ENCODE assay signal across 10 cellular contexts in genomic region chr11:13883042-13883441, GRCh38.
A peak's percentile ranks its signal among the peaks of the same experiment; 100 is the strongest.
DNase-seq lines count a peak whose midpoint lies in the region; ATAC-seq, FAIRE-seq and TF ChIP-seq lines count a peak whose summit lies in the region.
"Had no signal": no experiment of that assay in that cellular context is flagged by ENCODE, and none has a peak within 500 bp of the region (broad histone marks: within the 10 kb centered on the region; RNA-seq: fewer than 3 reads in every experiment).

No MANE protein-coding gene starts in this region.

- peak; percentile 62 for ATAC-seq in GM18870 (IDR thresholded peaks at IDR 0.05; ENCODE audit: unreplicated experiment)
- ATAC-seq in HG03159 (IDR thresholded peaks at IDR 0.05; ENCODE audit: unreplicated experiment) = peak; percentile 83

- no peaks in the 10 kb centered on the region for H3K9me3 ChIP-seq in Karpas-422 (ENCODE audit: low read length)
- no peaks in the 10 kb centered on the region for H3K9me3 ChIP-seq in WERI-Rb-1 (ENCODE audit: severe bottlenecking)

- FAIRE-seq in GM19239 (lab: Jason Lieb, UNC) = no peak

- H3K4me1 ChIP-seq in Karpas-422 (ENCODE audit: low read length) = no peaks in the 10 kb centered on the region
- H3K4me1 ChIP-seq: BLaER1 treated with 17β-estradiol and CSF1 and Interleukin-3, amounts not matched to agents 10 nM and 100 nM had no signal

- H3K9ac ChIP-seq in Karpas-422 (ENCODE audit: low read length) = no peak overlapping the region
- H3K9ac ChIP-seq: BLaER1 treated with 17β-estradiol and CSF1 and Interleukin-3, amounts not matched to agents 10 nM and 100 nM had no signal

- H3K4me2 ChIP-seq in Karpas-422 (ENCODE audit: low read depth, low read length, poor library complexity, severe bottlenecking) = no peak overlapping the region
- H3K4me2 ChIP-seq: BLaER1 treated with 17β-estradiol and CSF1 and Interleukin-3, amounts not matched to agents 10 nM and 100 nM had no signal

- DNase-seq in Caki2 (ENCODE audit: low read depth) = peak; percentile 69
- peak; percentile 11 for DNase-seq in RPMI8226
- no peak for DNase-seq in Karpas-422
- no peak for DNase-seq in GM19239 (ENCODE audit: insufficient read length, low spot score)
- DNase-seq in WERI-Rb-1 = no peak
- DNase-seq in ureter (ENCODE audit: low spot score) = no peak

- H3K4me3 ChIP-seq in Karpas-422 (ENCODE audit: low read length) (no peak overlapping the region), WERI-Rb-1 (ENCODE audit: low read depth, low read length) (no peak overlapping the region)
- H3K4me3 ChIP-seq: BLaER1 treated with 17β-estradiol and CSF1 and Interleukin-3, amounts not matched to agents 10 nM and 100 nM had no signal

- in situ Hi-C loops in Caki2 (cut with HindIII; ENCODE audit: low pct_unique_long_range_greater_than_20kb, low sequenced_read_pairs) = no loop called here

- no peaks in the 10 kb centered on the region for H3K79me2 ChIP-seq in Karpas-422 (ENCODE audit: low read length)

- no peak overlapping the region for H2AFZ ChIP-seq in Karpas-422 (ENCODE audit: low read length)

- H4K20me1 ChIP-seq in Karpas-422 (ENCODE audit: insufficient read depth, low read depth, low read length) = no peaks in the 10 kb centered on the region
- H4K20me1 ChIP-seq: BLaER1 treated with 17β-estradiol and CSF1 and Interleukin-3, amounts not matched to agents 10 nM and 100 nM had no signal

- H3K27ac ChIP-seq in Karpas-422 (ENCODE audit: low read length) = no peak overlapping the region
- H3K27ac ChIP-seq in WERI-Rb-1 = no peak overlapping the region
- H3K27ac ChIP-seq: BLaER1 treated with 17β-estradiol and CSF1 and Interleukin-3, amounts not matched to agents 10 nM and 100 nM; VCaP had no signal

- no peak for TF ChIP-seq CTCF in WERI-Rb-1 (IDR thresholded peaks at IDR 0.05; ENCODE audit: low read depth, low read length)

- no peaks in the 10 kb centered on the region for H3K36me3 ChIP-seq in Karpas-422 (ENCODE audit: insufficient read depth, low read length)
- H3K36me3 ChIP-seq in WERI-Rb-1 = no peaks in the 10 kb centered on the region
- H3K36me3 ChIP-seq: BLaER1 treated with 17β-estradiol and CSF1 and Interleukin-3, amounts not matched to agents 10 nM and 100 nM had no signal

- no peaks in the 10 kb centered on the region for H3K9me2 ChIP-seq in Karpas-422 (replicated peaks; ENCODE audit: insufficient read depth, low read length)

- H3K27me3 ChIP-seq in Karpas-422 (ENCODE audit: low read length) (no peaks in the 10 kb centered on the region), WERI-Rb-1 (ENCODE audit: insufficient read depth, low read depth, severe bottlenecking) (no peaks in the 10 kb centered on the region)
- H3K27me3 ChIP-seq: BLaER1 treated with 17β-estradiol and CSF1 and Interleukin-3, amounts not matched to agents 10 nM and 100 nM had no signal

Comparison
In these comparisons a context has a peak if more than half of its experiments do, and no peak if none do; other contexts are left out.
1. DNase-seq: peak in Caki2 (single experiment) and RPMI8226 (single experiment); none in Karpas-422 (single experiment), GM19239 (single experiment), WERI-Rb-1 (single experiment) and ureter (single experiment).